In genomic region chr9:36036780-36037579, GRCh38 we compare ENCODE assay signal across 8 cellular contexts. TPM values are rescaled to one million over a fixed set of nuclear protein-coding genes. Genes with fewer than 3 reads are reported as not detected.
DNase-seq lines count a peak whose midpoint lies in the region; ATAC-seq and TF ChIP-seq lines count a peak whose summit lies in the region.

A gene with protein sequence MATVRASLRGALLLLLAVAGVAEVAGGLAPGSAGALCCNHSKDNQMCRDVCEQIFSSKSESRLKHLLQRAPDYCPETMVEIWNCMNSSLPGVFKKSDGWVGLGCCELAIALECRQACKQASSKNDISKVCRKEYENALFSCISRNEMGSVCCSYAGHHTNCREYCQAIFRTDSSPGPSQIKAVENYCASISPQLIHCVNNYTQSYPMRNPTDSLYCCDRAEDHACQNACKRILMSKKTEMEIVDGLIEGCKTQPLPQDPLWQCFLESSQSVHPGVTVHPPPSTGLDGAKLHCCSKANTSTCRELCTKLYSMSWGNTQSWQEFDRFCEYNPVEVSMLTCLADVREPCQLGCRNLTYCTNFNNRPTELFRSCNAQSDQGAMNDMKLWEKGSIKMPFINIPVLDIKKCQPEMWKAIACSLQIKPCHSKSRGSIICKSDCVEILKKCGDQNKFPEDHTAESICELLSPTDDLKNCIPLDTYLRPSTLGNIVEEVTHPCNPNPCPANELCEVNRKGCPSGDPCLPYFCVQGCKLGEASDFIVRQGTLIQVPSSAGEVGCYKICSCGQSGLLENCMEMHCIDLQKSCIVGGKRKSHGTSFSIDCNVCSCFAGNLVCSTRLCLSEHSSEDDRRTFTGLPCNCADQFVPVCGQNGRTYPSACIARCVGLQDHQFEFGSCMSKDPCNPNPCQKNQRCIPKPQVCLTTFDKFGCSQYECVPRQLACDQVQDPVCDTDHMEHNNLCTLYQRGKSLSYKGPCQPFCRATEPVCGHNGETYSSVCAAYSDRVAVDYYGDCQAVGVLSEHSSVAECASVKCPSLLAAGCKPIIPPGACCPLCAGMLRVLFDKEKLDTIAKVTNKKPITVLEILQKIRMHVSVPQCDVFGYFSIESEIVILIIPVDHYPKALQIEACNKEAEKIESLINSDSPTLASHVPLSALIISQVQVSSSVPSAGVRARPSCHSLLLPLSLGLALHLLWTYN (plus strand): TSS chr9:36036913. CDS start chr9:36036999, 86 bp downstream.

- intact Hi-C loops in lower lobe of right lung (cut with DNase I), result no loop called here

- peak within 1 kb of the TSS; percentile 89 for H3K4me3 ChIP-seq in AG04450 (ENCODE audit: low read depth, low read length)
- peak within 1 kb of the TSS; percentile 92 for H3K4me3 ChIP-seq in lower lobe of right lung

- no peaks in the 10 kb centered on the region for H3K9me3 ChIP-seq in AG04450 (ENCODE audit: control insufficient read depth, insufficient read depth, low read length)
- no peaks in the 10 kb centered on the region for H3K9me3 ChIP-seq in lower lobe of right lung

- H3K4me3 Mint-ChIP-seq in activated CD8-positive, alpha-beta T cell treated with anti-CD3 and anti-CD28 coated beads, Interleukin-2, amount 10 ng/mL, durations not matched to agents 7 days and 5 days, result peak within 1 kb of the TSS; percentile 87

- peak within 1 kb of the TSS; percentile 68 for H3K27ac Mint-ChIP-seq in activated CD8-positive, alpha-beta T cell treated with anti-CD3 and anti-CD28 coated beads, Interleukin-2, amount 10 ng/mL, durations not matched to agents 7 days and 5 days

- H3K27ac ChIP-seq in AG04450 (ENCODE audit: low read depth, low read length), result peak within 1 kb of the TSS; percentile 85
- H3K27ac ChIP-seq in lower lobe of right lung, result peak within 1 kb of the TSS; percentile 81

- peak; percentile 85 for ATAC-seq in GM18909 (IDR thresholded peaks at IDR 0.05; ENCODE audit: poor library complexity, unreplicated experiment)
- ATAC-seq in HG03196 (IDR thresholded peaks at IDR 0.05; ENCODE audit: unreplicated experiment), result peak; percentile 81
- ATAC-seq in activated CD8-positive, alpha-beta T cell treated with anti-CD3 and anti-CD28 coated beads, Interleukin-2, amount 10 ng/mL, durations not matched to agents 7 days and 5 days, result peak; percentile 93
- peak; percentile 96 to 98 for ATAC-seq in lower lobe of right lung

- peaks cover 44% of the 10 kb centered on the region for H3K4me1 ChIP-seq in lower lobe of right lung

- H3K9me3 Mint-ChIP-seq in activated CD8-positive, alpha-beta T cell treated with anti-CD3 and anti-CD28 coated beads, Interleukin-2, amount 10 ng/mL, durations not matched to agents 7 days and 5 days (ENCODE audit: insufficient read depth), result no peaks in the 10 kb centered on the region

- DNase-seq in AG04450 (ENCODE audit: low read depth, low spot score) (peak; percentile 68), NCI-H510A treated with DMSO at 0.1 percent for 48 hours (lab: John Stamatoyannopoulos, UW) (peak; percentile 73), lower lobe of right lung (peak; percentile 91)
- DNase-seq in activated CD8-positive, alpha-beta T cell treated with anti-CD3 and anti-CD28 coated beads, Interleukin-2, amount 10 ng/mL, durations not matched to agents 7 days and 5 days, result peak; percentile 88
- peak; percentile 81 for DNase-seq in effector CD4-positive, alpha-beta T cell
- peak; percentile 91 to 92 for DNase-seq in stimulated activated CD4-positive, alpha-beta T cell treated with anti-CD3 and anti-CD28 coated beads, Interleukin-4, amount 100 ng/mL, for 48 hours (ENCODE audit: low read depth in 2 of 2)

- H3K4me1 Mint-ChIP-seq in activated CD8-positive, alpha-beta T cell treated with anti-CD3 and anti-CD28 coated beads, Interleukin-2, amount 10 ng/mL, durations not matched to agents 7 days and 5 days (ENCODE audit: low read depth), result peaks cover 40% of the 10 kb centered on the region

- H3K36me3 ChIP-seq in lower lobe of right lung, result no peaks in the 10 kb centered on the region

- H3K27me3 ChIP-seq in AG04450 (ENCODE audit: control insufficient read depth, insufficient read depth, low read length) (no peaks in the 10 kb centered on the region), lower lobe of right lung (ENCODE audit: low read depth) (no peaks in the 10 kb centered on the region)

- peaks cover 20% of the 10 kb centered on the region for H3K27me3 Mint-ChIP-seq in activated CD8-positive, alpha-beta T cell treated with anti-CD3 and anti-CD28 coated beads, Interleukin-2, amount 10 ng/mL, durations not matched to agents 7 days and 5 days (ENCODE audit: low read depth)

- CTCF ChIA-PET in AG04450 (lab: Charles Lee), result interaction anchor here (1.6 kb wide), 1 partner anchor 130 kb away, joined by 4 read pairs; no protein-coding TSS in a partner anchor
- CTCF ChIA-PET in activated CD8-positive, alpha-beta T cell treated with anti-CD3 and anti-CD28 coated beads, Interleukin-2, amount 10 ng/mL, durations not matched to agents 7 days and 5 days (lab: Charles Lee), result interaction anchor here (0.9 to 4.5 kb wide), 4 partner anchors 13 to 130 kb away, joined by 3 to 40 read pairs (median 6); no protein-coding TSS in a partner anchor

- no peaks in the 10 kb centered on the region for H3K36me3 Mint-ChIP-seq in activated CD8-positive, alpha-beta T cell treated with anti-CD3 and anti-CD28 coated beads, Interleukin-2, amount 10 ng/mL, durations not matched to agents 7 days and 5 days (ENCODE audit: low read depth)

- POLR2A ChIA-PET in AG04450 (lab: Yijun Ruan, JAX), result interaction anchor here (0.5 to 2.6 kb wide), 14 partner anchors 17 to 1093 kb away, joined by 3 to 12 read pairs (median 4); partner anchors contain the start of genes CLTA and HRCT1
- POLR2A ChIA-PET in activated CD8-positive, alpha-beta T cell treated with anti-CD3 and anti-CD28 coated beads, Interleukin-2, amount 10 ng/mL, durations not matched to agents 7 days and 5 days (lab: Charles Lee), result interaction anchor here (0.6 to 0.8 kb wide), 5 partner anchors 9 to 176 kb away, joined by 3 read pairs; no protein-coding TSS in a partner anchor

- TF ChIP-seq CTCF in AG04450 (IDR thresholded peaks at IDR 0.05; ENCODE audit: low read depth, low read length) (no peak), lower lobe of right lung (IDR thresholded peaks at IDR 0.05) (no peak)

RNA-seq across cellular contexts. Expression of the gene that starts here (rescaled TPM):
- 103 and 112 TPM in 2 replicates for polyA plus RNA-seq in AG04450 (2011; rRNA removed)
- polyA minus RNA-seq in AG04450 (2011; rRNA and poly(A)+ RNA removed), result 62.4 and 62.8 TPM in 2 replicates
- 1 to 10 TPM; 5.7 to 7.3 TPM for total RNA-seq in activated CD8-positive, alpha-beta T cell treated with anti-CD3 and anti-CD28 coated beads, Interleukin-2, amount 10 ng/mL, durations not matched to agents 7 days and 5 days
- total RNA-seq in lower lobe of right lung, result 15.2 TPM

Comparison
In these comparisons a context has a peak if more than half of its experiments do, and no peak if none do; other contexts are left out.
1. Peak in every context shown above with its lines: DNase-seq, ATAC-seq, H3K4me3 ChIP-seq and H3K27ac ChIP-seq.